Comparison of ENCODE assay signal across 1 cellular context in the genomic region with DNA sequence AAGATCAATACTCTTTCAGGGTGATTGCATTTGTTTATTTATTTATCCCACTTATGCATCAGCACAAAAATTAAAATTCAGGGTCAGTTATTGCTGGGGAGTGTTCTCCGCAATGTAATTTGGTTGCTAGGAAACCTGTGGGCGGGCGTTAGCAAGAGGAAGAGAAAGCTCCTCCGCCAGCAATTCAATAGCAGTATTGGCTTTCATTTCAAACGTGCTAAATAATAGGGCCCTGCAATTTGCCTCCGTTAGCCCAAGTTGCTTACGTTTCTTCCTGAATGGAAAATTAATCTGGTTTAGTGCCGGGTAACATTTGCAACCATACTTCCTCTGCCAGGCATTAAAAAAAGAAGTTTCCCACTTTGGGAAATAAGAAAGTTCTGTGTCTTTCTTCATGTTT.
TF ChIP-seq lines count a peak whose summit lies in the region.

No MANE protein-coding gene starts in this region.

TF ChIP-seq in H1, 55 proteins besides CTCF, POLR2A, EP300 and RAD21 (continued from another document):
- TF ChIP-seq, protein P1, sequence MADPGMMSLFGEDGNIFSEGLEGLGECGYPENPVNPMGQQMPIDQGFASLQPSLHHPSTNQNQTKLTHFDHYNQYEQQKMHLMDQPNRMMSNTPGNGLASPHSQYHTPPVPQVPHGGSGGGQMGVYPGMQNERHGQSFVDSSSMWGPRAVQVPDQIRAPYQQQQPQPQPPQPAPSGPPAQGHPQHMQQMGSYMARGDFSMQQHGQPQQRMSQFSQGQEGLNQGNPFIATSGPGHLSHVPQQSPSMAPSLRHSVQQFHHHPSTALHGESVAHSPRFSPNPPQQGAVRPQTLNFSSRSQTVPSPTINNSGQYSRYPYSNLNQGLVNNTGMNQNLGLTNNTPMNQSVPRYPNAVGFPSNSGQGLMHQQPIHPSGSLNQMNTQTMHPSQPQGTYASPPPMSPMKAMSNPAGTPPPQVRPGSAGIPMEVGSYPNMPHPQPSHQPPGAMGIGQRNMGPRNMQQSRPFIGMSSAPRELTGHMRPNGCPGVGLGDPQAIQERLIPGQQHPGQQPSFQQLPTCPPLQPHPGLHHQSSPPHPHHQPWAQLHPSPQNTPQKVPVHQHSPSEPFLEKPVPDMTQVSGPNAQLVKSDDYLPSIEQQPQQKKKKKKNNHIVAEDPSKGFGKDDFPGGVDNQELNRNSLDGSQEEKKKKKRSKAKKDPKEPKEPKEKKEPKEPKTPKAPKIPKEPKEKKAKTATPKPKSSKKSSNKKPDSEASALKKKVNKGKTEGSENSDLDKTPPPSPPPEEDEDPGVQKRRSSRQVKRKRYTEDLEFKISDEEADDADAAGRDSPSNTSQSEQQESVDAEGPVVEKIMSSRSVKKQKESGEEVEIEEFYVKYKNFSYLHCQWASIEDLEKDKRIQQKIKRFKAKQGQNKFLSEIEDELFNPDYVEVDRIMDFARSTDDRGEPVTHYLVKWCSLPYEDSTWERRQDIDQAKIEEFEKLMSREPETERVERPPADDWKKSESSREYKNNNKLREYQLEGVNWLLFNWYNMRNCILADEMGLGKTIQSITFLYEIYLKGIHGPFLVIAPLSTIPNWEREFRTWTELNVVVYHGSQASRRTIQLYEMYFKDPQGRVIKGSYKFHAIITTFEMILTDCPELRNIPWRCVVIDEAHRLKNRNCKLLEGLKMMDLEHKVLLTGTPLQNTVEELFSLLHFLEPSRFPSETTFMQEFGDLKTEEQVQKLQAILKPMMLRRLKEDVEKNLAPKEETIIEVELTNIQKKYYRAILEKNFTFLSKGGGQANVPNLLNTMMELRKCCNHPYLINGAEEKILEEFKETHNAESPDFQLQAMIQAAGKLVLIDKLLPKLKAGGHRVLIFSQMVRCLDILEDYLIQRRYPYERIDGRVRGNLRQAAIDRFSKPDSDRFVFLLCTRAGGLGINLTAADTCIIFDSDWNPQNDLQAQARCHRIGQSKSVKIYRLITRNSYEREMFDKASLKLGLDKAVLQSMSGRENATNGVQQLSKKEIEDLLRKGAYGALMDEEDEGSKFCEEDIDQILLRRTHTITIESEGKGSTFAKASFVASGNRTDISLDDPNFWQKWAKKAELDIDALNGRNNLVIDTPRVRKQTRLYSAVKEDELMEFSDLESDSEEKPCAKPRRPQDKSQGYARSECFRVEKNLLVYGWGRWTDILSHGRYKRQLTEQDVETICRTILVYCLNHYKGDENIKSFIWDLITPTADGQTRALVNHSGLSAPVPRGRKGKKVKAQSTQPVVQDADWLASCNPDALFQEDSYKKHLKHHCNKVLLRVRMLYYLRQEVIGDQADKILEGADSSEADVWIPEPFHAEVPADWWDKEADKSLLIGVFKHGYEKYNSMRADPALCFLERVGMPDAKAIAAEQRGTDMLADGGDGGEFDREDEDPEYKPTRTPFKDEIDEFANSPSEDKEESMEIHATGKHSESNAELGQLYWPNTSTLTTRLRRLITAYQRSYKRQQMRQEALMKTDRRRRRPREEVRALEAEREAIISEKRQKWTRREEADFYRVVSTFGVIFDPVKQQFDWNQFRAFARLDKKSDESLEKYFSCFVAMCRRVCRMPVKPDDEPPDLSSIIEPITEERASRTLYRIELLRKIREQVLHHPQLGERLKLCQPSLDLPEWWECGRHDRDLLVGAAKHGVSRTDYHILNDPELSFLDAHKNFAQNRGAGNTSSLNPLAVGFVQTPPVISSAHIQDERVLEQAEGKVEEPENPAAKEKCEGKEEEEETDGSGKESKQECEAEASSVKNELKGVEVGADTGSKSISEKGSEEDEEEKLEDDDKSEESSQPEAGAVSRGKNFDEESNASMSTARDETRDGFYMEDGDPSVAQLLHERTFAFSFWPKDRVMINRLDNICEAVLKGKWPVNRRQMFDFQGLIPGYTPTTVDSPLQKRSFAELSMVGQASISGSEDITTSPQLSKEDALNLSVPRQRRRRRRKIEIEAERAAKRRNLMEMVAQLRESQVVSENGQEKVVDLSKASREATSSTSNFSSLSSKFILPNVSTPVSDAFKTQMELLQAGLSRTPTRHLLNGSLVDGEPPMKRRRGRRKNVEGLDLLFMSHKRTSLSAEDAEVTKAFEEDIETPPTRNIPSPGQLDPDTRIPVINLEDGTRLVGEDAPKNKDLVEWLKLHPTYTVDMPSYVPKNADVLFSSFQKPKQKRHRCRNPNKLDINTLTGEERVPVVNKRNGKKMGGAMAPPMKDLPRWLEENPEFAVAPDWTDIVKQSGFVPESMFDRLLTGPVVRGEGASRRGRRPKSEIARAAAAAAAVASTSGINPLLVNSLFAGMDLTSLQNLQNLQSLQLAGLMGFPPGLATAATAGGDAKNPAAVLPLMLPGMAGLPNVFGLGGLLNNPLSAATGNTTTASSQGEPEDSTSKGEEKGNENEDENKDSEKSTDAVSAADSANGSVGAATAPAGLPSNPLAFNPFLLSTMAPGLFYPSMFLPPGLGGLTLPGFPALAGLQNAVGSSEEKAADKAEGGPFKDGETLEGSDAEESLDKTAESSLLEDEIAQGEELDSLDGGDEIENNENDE (IDR thresholded peaks at IDR 0.05; ENCODE audit: insufficient replicate concordance, low read length): no peak
- TF ChIP-seq RBBP5 (IDR thresholded peaks at IDR 0.05; ENCODE audit: borderline replicate concordance, low read depth, low read length) (no peak), CTBP2 (IDR thresholded peaks at IDR 0.05; ENCODE audit: borderline replicate concordance, insufficient read depth, insufficient read length, low read length) (no peak), NRF1 (IDR thresholded peaks at IDR 0.05; ENCODE audit: low read depth, low read length) (no peak), CHD1 (IDR thresholded peaks at IDR 0.05; ENCODE audit: low read depth, low read length) (no peak), CBX5 (IDR thresholded peaks at IDR 0.05; ENCODE audit: low read depth, low read length) (no peak), RXRA (IDR thresholded peaks at IDR 0.05; ENCODE audit: insufficient read depth, low read depth, low read length) (no peak), CEBPB (IDR thresholded peaks at IDR 0.05; ENCODE audit: low read depth, low read length) (no peak), ZNF274 (IDR thresholded peaks at IDR 0.05; ENCODE audit: borderline replicate concordance, extremely low read depth, low read length) (no peak)
- TF ChIP-seq, protein P2, sequence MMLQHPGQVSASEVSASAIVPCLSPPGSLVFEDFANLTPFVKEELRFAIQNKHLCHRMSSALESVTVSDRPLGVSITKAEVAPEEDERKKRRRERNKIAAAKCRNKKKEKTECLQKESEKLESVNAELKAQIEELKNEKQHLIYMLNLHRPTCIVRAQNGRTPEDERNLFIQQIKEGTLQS (IDR thresholded peaks at IDR 0.05; ENCODE audit: insufficient read depth, low read depth, low read length): no peak
